In genomic region chr11:17531818-17532131, GRCh38 we compare ENCODE assay signal across 1 cellular context.
TF ChIP-seq lines count a peak whose summit lies in the region.

No MANE protein-coding gene starts in this region.

TF ChIP-seq in IMR-90, 13 proteins besides CTCF, POLR2A, EP300 and RAD21 (continued from another document):
- TF ChIP-seq NFE2L2 (IDR thresholded peaks at IDR 0.05; ENCODE audit: low read depth, low read length) (no peak), CHD1 (IDR thresholded peaks at IDR 0.05; ENCODE audit: low read depth, low read length) (no peak), MXI1 (IDR thresholded peaks at IDR 0.05; ENCODE audit: borderline replicate concordance, low read depth, low read length) (no peak), CEBPB (IDR thresholded peaks at IDR 0.05; ENCODE audit: low read depth, low read length) (no peak), BHLHE40 (IDR thresholded peaks at IDR 0.05; ENCODE audit: low read depth, low read length) (no peak), SMC3 (IDR thresholded peaks at IDR 0.05; ENCODE audit: low read depth, low read length) (no peak), RFX5 (IDR thresholded peaks at IDR 0.05; ENCODE audit: low read depth, low read length) (no peak), USF2 (IDR thresholded peaks at IDR 0.05; ENCODE audit: low read depth, low read length) (no peak), MAZ (IDR thresholded peaks at IDR 0.05; ENCODE audit: borderline replicate concordance, low read depth, low read length) (no peak), MAFK (IDR thresholded peaks at IDR 0.05; ENCODE audit: low read depth, low read length) (no peak)
- TF ChIP-seq, protein P1, sequence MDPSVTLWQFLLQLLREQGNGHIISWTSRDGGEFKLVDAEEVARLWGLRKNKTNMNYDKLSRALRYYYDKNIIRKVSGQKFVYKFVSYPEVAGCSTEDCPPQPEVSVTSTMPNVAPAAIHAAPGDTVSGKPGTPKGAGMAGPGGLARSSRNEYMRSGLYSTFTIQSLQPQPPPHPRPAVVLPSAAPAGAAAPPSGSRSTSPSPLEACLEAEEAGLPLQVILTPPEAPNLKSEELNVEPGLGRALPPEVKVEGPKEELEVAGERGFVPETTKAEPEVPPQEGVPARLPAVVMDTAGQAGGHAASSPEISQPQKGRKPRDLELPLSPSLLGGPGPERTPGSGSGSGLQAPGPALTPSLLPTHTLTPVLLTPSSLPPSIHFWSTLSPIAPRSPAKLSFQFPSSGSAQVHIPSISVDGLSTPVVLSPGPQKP (IDR thresholded peaks at IDR 0.05; ENCODE audit: borderline replicate concordance, low read depth, low read length) = no peak
